ENCODE assay signal across 9 cellular contexts in genomic region chr11:101428918-101429317, GRCh38.
DNase-seq lines count a peak whose midpoint lies in the region; ATAC-seq and TF ChIP-seq lines count a peak whose summit lies in the region.
"Had no signal": no experiment of that assay in that cellular context is flagged by ENCODE, and none has a peak within 500 bp of the region (broad histone marks: within the 10 kb centered on the region; RNA-seq: fewer than 3 reads in every experiment).

No MANE protein-coding gene starts in this region.

- H3K4me1 Mint-ChIP-seq in activated naive CD8-positive, alpha-beta T cell treated with anti-CD3 and anti-CD28 coated beads for 36 hours = no peaks in the 10 kb centered on the region

- H3K9me3 ChIP-seq in muscle layer of colon (ENCODE audit: low read length) = no peaks in the 10 kb centered on the region

- H3K27ac ChIP-seq in VCaP (no peak overlapping the region), muscle layer of colon (ENCODE audit: low read depth, low read length) (peak overlapping the region; percentile 41)

- H3K4me3 Mint-ChIP-seq in activated naive CD8-positive, alpha-beta T cell treated with anti-CD3 and anti-CD28 coated beads for 36 hours = no peak overlapping the region

- no peak for DNase-seq in NCI-H1105 (lab: John Stamatoyannopoulos, UW)
- DNase-seq in activated naive CD8-positive, alpha-beta T cell treated with anti-CD3 and anti-CD28 coated beads for 36 hours = no peak
- DNase-seq in activated effector memory CD4-positive, alpha-beta T cell treated with Interleukin-2 at 50 U/mL for 16 hours = no peak
- DNase-seq: head of caudate nucleus had no signal

- no peaks in the 10 kb centered on the region for H3K36me3 Mint-ChIP-seq in activated naive CD8-positive, alpha-beta T cell treated with anti-CD3 and anti-CD28 coated beads for 36 hours

- TF ChIP-seq CTCF in VCaP (conservative IDR thresholded peaks at IDR 0.05) = peak; percentile 55

- no peaks in the 10 kb centered on the region for H3K27me3 Mint-ChIP-seq in activated naive CD8-positive, alpha-beta T cell treated with anti-CD3 and anti-CD28 coated beads for 36 hours

- H3K4me3 ChIP-seq in muscle layer of colon (ENCODE audit: low read depth in 1 of 2, low read length in 2 of 2) = no peak overlapping the region

- no peak overlapping the region for H3K9ac ChIP-seq in muscle layer of colon (ENCODE audit: low read length)

- peak; percentile 66 for ATAC-seq in GM18498 (IDR thresholded peaks at IDR 0.05; ENCODE audit: unreplicated experiment)
- peak; percentile 69 for ATAC-seq in HG03103 (IDR thresholded peaks at IDR 0.05; ENCODE audit: low read depth, unreplicated experiment)
- ATAC-seq in HG03135 (IDR thresholded peaks at IDR 0.05; ENCODE audit: unreplicated experiment) = no peak

- no peaks in the 10 kb centered on the region for H3K36me3 ChIP-seq in muscle layer of colon (ENCODE audit: insufficient read depth, low read length)

- no peaks in the 10 kb centered on the region for H3K27me3 ChIP-seq in muscle layer of colon (ENCODE audit: control insufficient read depth in 1 of 2, insufficient read depth in 2 of 2, low read length in 2 of 2)

- no peak overlapping the region for H3K27ac Mint-ChIP-seq in activated naive CD8-positive, alpha-beta T cell treated with anti-CD3 and anti-CD28 coated beads for 36 hours

- H3K9me3 Mint-ChIP-seq in activated naive CD8-positive, alpha-beta T cell treated with anti-CD3 and anti-CD28 coated beads for 36 hours = peaks cover 22% of the 10 kb centered on the region

- H3K4me1 ChIP-seq in muscle layer of colon (ENCODE audit: insufficient read depth, low read length) = peaks cover 39% of the 10 kb centered on the region
